ENCODE assay signal across 34 cellular contexts in the genomic region with DNA sequence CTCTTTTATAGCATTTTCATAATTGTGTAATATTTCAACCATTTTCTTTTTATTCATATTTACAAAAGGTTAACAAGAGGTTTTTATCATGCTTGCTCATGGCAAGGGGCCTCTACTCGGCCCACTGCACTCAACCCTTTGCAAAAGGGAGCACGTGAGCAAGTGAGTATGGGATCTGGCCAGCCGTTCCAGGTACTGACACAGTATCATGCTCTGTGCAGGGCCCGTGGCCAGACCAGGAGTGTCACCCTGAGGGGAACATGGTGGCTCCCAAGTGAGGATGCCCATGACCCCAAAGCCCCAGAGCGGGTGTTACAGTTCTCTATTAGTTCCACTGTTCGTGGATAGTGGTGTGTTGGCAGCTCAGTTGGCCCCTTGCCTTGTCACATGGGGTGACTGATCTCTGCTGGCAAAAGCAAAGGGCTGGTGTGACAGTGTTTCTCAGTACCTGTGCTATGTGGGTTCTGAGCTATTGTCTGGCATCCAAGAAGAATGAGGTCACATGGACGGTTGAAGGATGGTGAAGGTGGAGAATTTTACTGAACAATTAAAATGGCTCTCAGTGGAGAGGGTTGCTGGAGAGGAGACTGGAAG.
"Had no signal": no experiment of that assay in that cellular context is flagged by ENCODE, and none has a peak within 500 bp of the region (broad histone marks: within the 10 kb centered on the region; RNA-seq: fewer than 3 reads in every experiment).

No MANE protein-coding gene starts in this region.

- H3K36me3 Mint-ChIP-seq: activated naive CD8-positive, alpha-beta T cell treated with anti-CD3 and anti-CD28 coated beads for 36 hours; brain had no signal

- H3K4me1 ChIP-seq: adrenal gland, ascending aorta, breast epithelium, gastrocnemius medialis had no signal

- H3K9me3 ChIP-seq: adrenal gland, ascending aorta, breast epithelium, esophagus muscularis mucosa, gastrocnemius medialis had no signal

- H3K27me3 ChIP-seq: adrenal gland, ascending aorta, breast epithelium, esophagus muscularis mucosa, foreskin keratinocyte, gastrocnemius medialis had no signal

- H3K36me3 ChIP-seq: adrenal gland, ascending aorta, breast epithelium, esophagus muscularis mucosa, gastrocnemius medialis, WERI-Rb-1 had no signal

- H3K27ac ChIP-seq: adrenal gland, ascending aorta, breast epithelium, esophagus muscularis mucosa, foreskin keratinocyte, gastrocnemius medialis, WERI-Rb-1 had no signal

- H3K27ac Mint-ChIP-seq: activated B cell treated with CpG ODN at 0.5 μM for 24 hours; activated CD8-positive, alpha-beta T cell treated with anti-CD3 and anti-CD28 coated beads for 36 hours; activated naive CD4-positive, alpha-beta T cell treated with anti-CD3 and anti-CD28 coated beads for 36 hours; activated naive CD4-positive, alpha-beta T cell treated with anti-CD3 and anti-CD28 coated beads, Interleukin-2, amount 50 U/mL, for 24 hours; activated naive CD8-positive, alpha-beta T cell treated with anti-CD3 and anti-CD28 coated beads for 36 hours; activated naive CD8-positive, alpha-beta T cell treated with anti-CD3 and anti-CD28 coated beads, Interleukin-2, amount 50 U/mL, for 24 hours; activated T-helper 17 cell treated with anti-CD3 and anti-CD28 coated beads, Interleukin-2, amount 50 U/mL, for 72 hours; brain; effector memory CD8-positive, alpha-beta T cell; T-helper 17 cell; T-helper 2 cell treated with Interferon-gamma antibody and Interleukin-4, amounts not matched to agents 5 μg/mL and 100 μg/mL, for 36 hours had no signal

- H3K9me3 Mint-ChIP-seq: activated T-helper 17 cell treated with anti-CD3 and anti-CD28 coated beads, Interleukin-2, amount 50 U/mL, for 72 hours had no signal

- DNase-seq: activated B cell treated with CpG ODN at 0.5 μM for 24 hours; activated CD4-positive, alpha-beta T cell treated with anti-CD3 and anti-CD28 coated beads for 48 hours; activated CD4-positive, alpha-beta T cell treated with anti-CD3 and anti-CD28 coated beads, Interleukin-2, amount 50 U/mL, for 1 hour; activated CD4-positive, alpha-beta T cell treated with anti-CD3 and anti-CD28 coated beads, Interleukin-2, amount 50 U/mL, for 48 hours; activated CD8-positive, alpha-beta memory T cell treated with anti-CD3 and anti-CD28 coated beads for 24 hours; activated CD8-positive, alpha-beta T cell treated with anti-CD3 and anti-CD28 coated beads for 36 hours; activated effector memory CD4-positive, alpha-beta T cell treated with Interleukin-2 at 50 U/mL for 16 hours; activated naive CD4-positive, alpha-beta T cell treated with anti-CD3 and anti-CD28 coated beads for 36 hours; activated naive CD8-positive, alpha-beta T cell treated with anti-CD3 and anti-CD28 coated beads for 36 hours; activated naive CD8-positive, alpha-beta T cell treated with anti-CD3 and anti-CD28 coated beads, Interleukin-2, amount 50 U/mL, for 24 hours; activated T-cell treated with anti-CD3 and anti-CD28 coated beads, Interleukin-2, amount 50 U/mL, for 4 hours; adrenal gland; amygdala; cortex of kidney; dermis blood vessel endothelial cell; effector CD4-positive, alpha-beta T cell; effector memory CD8-positive, alpha-beta T cell; erythroblast; foreskin keratinocyte; gastrocnemius medialis; T-helper 1 cell; T-helper 17 cell; T1000; WERI-Rb-1 had no signal

- H3K4me3 Mint-ChIP-seq: activated B cell treated with CpG ODN at 0.5 μM for 24 hours; activated CD8-positive, alpha-beta T cell treated with anti-CD3 and anti-CD28 coated beads for 36 hours; activated naive CD4-positive, alpha-beta T cell treated with anti-CD3 and anti-CD28 coated beads for 36 hours; activated naive CD4-positive, alpha-beta T cell treated with anti-CD3 and anti-CD28 coated beads, Interleukin-2, amount 50 U/mL, for 24 hours; activated naive CD8-positive, alpha-beta T cell treated with anti-CD3 and anti-CD28 coated beads for 36 hours; activated naive CD8-positive, alpha-beta T cell treated with anti-CD3 and anti-CD28 coated beads, Interleukin-2, amount 50 U/mL, for 24 hours; activated T-cell treated with anti-CD3 and anti-CD28 coated beads, Interleukin-2, amount 50 U/mL, for 4 hours; activated T-helper 17 cell treated with anti-CD3 and anti-CD28 coated beads, Interleukin-2, amount 50 U/mL, for 72 hours; brain; central memory CD8-positive, alpha-beta T cell; effector memory CD8-positive, alpha-beta T cell; T-helper 17 cell; T-helper 2 cell treated with Interferon-gamma antibody and Interleukin-4, amounts not matched to agents 5 μg/mL and 100 μg/mL, for 36 hours had no signal

- H3K4me3 ChIP-seq: adrenal gland, ascending aorta, breast epithelium, esophagus muscularis mucosa, gastrocnemius medialis had no signal

- ATAC-seq: activated CD4-positive, CD25-positive, alpha-beta regulatory T cell treated with anti-CD3 and anti-CD28 coated beads, Interleukin-2, amount 50 U/mL, for 24 hours; activated CD8-positive, alpha-beta T cell treated with anti-CD3 and anti-CD28 coated beads for 36 hours; activated naive CD8-positive, alpha-beta T cell treated with anti-CD3 and anti-CD28 coated beads, Interleukin-2, amount 50 U/mL, for 24 hours; activated T-cell treated with anti-CD3 and anti-CD28 coated beads, Interleukin-2, amount 50 U/mL, for 4 hours; activated T-helper 17 cell treated with anti-CD3 and anti-CD28 coated beads, Interleukin-2, amount 50 U/mL, for 72 hours; effector memory CD8-positive, alpha-beta T cell; foreskin keratinocyte; gastrocnemius medialis; T-helper 17 cell had no signal

- H3K27me3 Mint-ChIP-seq: activated B cell treated with CpG ODN at 0.5 μM for 24 hours; activated CD8-positive, alpha-beta T cell treated with anti-CD3 and anti-CD28 coated beads for 36 hours; activated T-helper 17 cell treated with anti-CD3 and anti-CD28 coated beads, Interleukin-2, amount 50 U/mL, for 72 hours; central memory CD8-positive, alpha-beta T cell; effector memory CD8-positive, alpha-beta T cell; T-helper 17 cell had no signal

- FAIRE-seq: colon had no signal

- H3K4me1 Mint-ChIP-seq: activated B cell treated with CpG ODN at 0.5 μM for 24 hours; activated naive CD4-positive, alpha-beta T cell treated with anti-CD3 and anti-CD28 coated beads, Interleukin-2, amount 50 U/mL, for 24 hours; activated naive CD8-positive, alpha-beta T cell treated with anti-CD3 and anti-CD28 coated beads for 36 hours; activated naive CD8-positive, alpha-beta T cell treated with anti-CD3 and anti-CD28 coated beads, Interleukin-2, amount 50 U/mL, for 24 hours; activated T-helper 17 cell treated with anti-CD3 and anti-CD28 coated beads, Interleukin-2, amount 50 U/mL, for 72 hours; brain; central memory CD8-positive, alpha-beta T cell; T-helper 17 cell had no signal
